In the genomic region with DNA sequence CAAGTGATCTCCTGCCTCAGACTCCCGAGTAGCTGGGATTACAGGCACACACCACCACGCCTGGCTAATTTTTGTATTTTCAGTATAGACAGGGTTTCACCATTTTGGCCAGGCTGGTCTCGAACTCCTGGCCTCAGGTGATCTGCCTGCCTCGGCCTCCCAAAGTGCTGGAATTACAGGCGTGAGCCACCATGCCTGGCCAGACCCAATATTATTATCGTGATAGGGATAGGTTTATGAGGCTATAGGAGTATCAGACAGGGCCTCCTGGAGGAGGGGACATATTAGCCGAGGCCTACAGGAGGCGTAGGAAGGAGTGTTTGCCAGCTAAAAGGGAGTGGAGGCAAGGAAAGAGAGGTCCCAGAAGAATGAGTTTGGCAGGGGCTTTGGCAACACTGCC, we compare ENCODE assay signal across 13 cellular contexts. TPM values are rescaled to one million over a fixed set of nuclear protein-coding genes. Genes with fewer than 3 reads are reported as not detected.
DNase-seq lines count a peak whose midpoint lies in the region; ATAC-seq and TF ChIP-seq lines count a peak whose summit lies in the region.
"Not testable (repeated sequence)": the region's sequence is repeated elsewhere in the genome, so short reads cannot be mapped to it uniquely, and the experiment has no call there.
"Had no signal": no experiment of that assay in that cellular context is flagged by ENCODE, and none has a peak within 500 bp of the region (broad histone marks: within the 10 kb centered on the region; RNA-seq: fewer than 3 reads in every experiment).

No MANE protein-coding gene starts in this region.

- ATAC-seq in CD8-positive, alpha-beta T cell: not testable (repeated sequence)

- not testable (repeated sequence) for H3K9me3 Mint-ChIP-seq in CD8-positive, alpha-beta T cell; IgD-negative memory B cell; activated naive CD8-positive, alpha-beta T cell (ENCODE audit: low read depth); osteocyte (ENCODE audit: unreplicated experiment)

- H3K27me3 ChIP-seq in CD8-positive, alpha-beta T cell (ENCODE audit: insufficient read depth, low read length); right atrium auricular region; tibial artery: not testable (repeated sequence)

- H3K36me3 ChIP-seq in CD8-positive, alpha-beta T cell (ENCODE audit: insufficient read depth, low read length): peaks cover 18% of the 10 kb centered on the region
- H3K36me3 ChIP-seq in right atrium auricular region, tibial artery: not testable (repeated sequence)

- CTCF ChIA-PET in CD8-positive, alpha-beta T cell (lab: Charles Lee): interaction anchor here (1.0 to 8.1 kb wide), 5 partner anchors 10 to 44 kb away, joined by 3 to 52 read pairs (median 9); a partner anchor contains a TSS

- not testable (repeated sequence) for H3K27ac ChIP-seq in CD8-positive, alpha-beta T cell (ENCODE audit: low read depth, low read length)
- H3K27ac ChIP-seq in right atrium auricular region (peak overlapping the region; percentile 63 to 66), tibial artery (peak overlapping the region; percentile 51 to 52)

- not testable (repeated sequence) for H3K4me3 ChIP-seq in CD8-positive, alpha-beta T cell (ENCODE audit: low read depth, low read length); right atrium auricular region; tibial artery
- H3K4me3 ChIP-seq in WI38 (ENCODE audit: low read depth, low read length): 0 out of 2 replicates have a peak overlapping the region, but pooled peaks have one; percentile 14

- peaks cover 23% of the 10 kb centered on the region for H3K36me3 Mint-ChIP-seq in CD8-positive, alpha-beta T cell
- not testable (repeated sequence) for H3K36me3 Mint-ChIP-seq in IgD-negative memory B cell; activated naive CD8-positive, alpha-beta T cell; osteocyte (ENCODE audit: unreplicated experiment)

- POLR2A ChIA-PET in CD8-positive, alpha-beta T cell (lab: Charles Lee): interaction anchor here (1.4 to 2.5 kb wide), 3 partner anchors 9 to 14 kb away, joined by 4 to 14 read pairs (median 7); a partner anchor contains a TSS

- DNase-seq in CD8-positive, alpha-beta T cell; right atrium auricular region (ENCODE audit: low spot score); osteocyte (ENCODE audit: extremely low spot score, unreplicated experiment); tibial artery: not testable (repeated sequence)
- peak; percentile 23 for DNase-seq in dermis blood vessel endothelial cell

- not testable (repeated sequence) for TF ChIP-seq CTCF in CD8-positive, alpha-beta T cell (IDR thresholded peaks at IDR 0.05); WI38 (IDR thresholded peaks at IDR 0.05; ENCODE audit: low read depth, low read length); right atrium auricular region (IDR thresholded peaks at IDR 0.05); osteocyte (IDR thresholded peaks at IDR 0.05); tibial artery (IDR thresholded peaks at IDR 0.05)

- H3K27me3 Mint-ChIP-seq in CD8-positive, alpha-beta T cell (ENCODE audit: low read depth); IgD-negative memory B cell; activated naive CD8-positive, alpha-beta T cell; osteocyte (ENCODE audit: unreplicated experiment): not testable (repeated sequence)

- peaks cover 31% of the 10 kb centered on the region for H3K4me1 Mint-ChIP-seq in CD8-positive, alpha-beta T cell (ENCODE audit: low read depth)
- H3K4me1 Mint-ChIP-seq in IgD-negative memory B cell (peaks cover 27 to 46% (median 45%) of the 10 kb centered on the region in 3 donors), osteocyte (ENCODE audit: unreplicated experiment) (peaks cover 45% of the 10 kb centered on the region)
- H3K4me1 Mint-ChIP-seq in activated naive CD8-positive, alpha-beta T cell (ENCODE audit: low read depth): peaks cover 46% of the 10 kb centered on the region

- peaks cover 30% of the 10 kb centered on the region for H3K4me1 ChIP-seq in CD8-positive, alpha-beta T cell (ENCODE audit: insufficient read depth, low read length)
- H3K4me1 ChIP-seq in right atrium auricular region: peaks cover 0 to 11% of the 10 kb centered on the region in 2 donors
- peaks cover 0 to 16% (median 11%) of the 10 kb centered on the region in 4 donors for H3K4me1 ChIP-seq in tibial artery

- H3K9me3 ChIP-seq in CD8-positive, alpha-beta T cell (ENCODE audit: low read length); right atrium auricular region; tibial artery: not testable (repeated sequence)

- peak overlapping the region; percentile 58 for H3K4me3 Mint-ChIP-seq in CD8-positive, alpha-beta T cell
- peak overlapping the region in 2 of 4 donors; percentile 72 to 74 for H3K4me3 Mint-ChIP-seq in IgD-negative memory B cell
- H3K4me3 Mint-ChIP-seq in activated naive CD8-positive, alpha-beta T cell: peak overlapping the region; percentile 72
- not testable (repeated sequence) for H3K4me3 Mint-ChIP-seq in osteocyte (ENCODE audit: unreplicated experiment)

- H3K27ac Mint-ChIP-seq in CD8-positive, alpha-beta T cell: peak overlapping the region; percentile 90
- H3K27ac Mint-ChIP-seq in IgD-negative memory B cell (peak overlapping the region; percentile 77 to 94 (median 85)), osteocyte (ENCODE audit: unreplicated experiment) (peak overlapping the region; percentile 91)
- H3K27ac Mint-ChIP-seq in activated naive CD8-positive, alpha-beta T cell: peak overlapping the region; percentile 95

- intact Hi-C loops in CD8-positive, alpha-beta T cell (cut with DNase I, micrococcal nuclease): loop anchor here in 1 of 2 experiments (1.0 kb wide), 3 partner anchors 9 to 19 kb away; a partner anchor contains a TSS
- intact Hi-C loops in tibial artery (cut with DNase I; ENCODE audit: low total_unique reads): loop anchor here (10.0 kb wide), 1 partner anchor 90 kb away; a partner anchor contains a TSS

RNA-seq across cellular contexts. Expression of a gene that starts 9.9 kb away (rescaled TPM):
- total RNA-seq in CD8-positive, alpha-beta T cell: 10 to 100 TPM; 32.2 to 34.3 TPM
- 15.6 TPM for polyA plus RNA-seq in IgD-negative memory B cell
- 8.8 and 9.0 TPM in 2 replicates for total RNA-seq in dermis blood vessel endothelial cell
- 10 to 100 TPM in 1 of 2 donors, 1 to 10 TPM in 1; 8.0 to 11.0 TPM for total RNA-seq in right atrium auricular region
- 64.9 and 71.0 TPM in 2 replicates for total RNA-seq in osteocyte

RNA-seq across cellular contexts. Expression of a gene that starts 16.1 kb away (rescaled TPM):
- 10 to 100 TPM; 14.6 to 15.5 TPM for total RNA-seq in CD8-positive, alpha-beta T cell
- 87.9 TPM for polyA plus RNA-seq in IgD-negative memory B cell
- total RNA-seq in dermis blood vessel endothelial cell (0.09 and 0.51 TPM in 2 replicates), right atrium auricular region (1 to 10 TPM; 1.3 to 2.0 TPM), osteocyte (0.64 and 1.5 TPM in 2 replicates)
- total RNA-seq: frontal cortex, HT-29 had no signal

RNA-seq across cellular contexts. Expression of a gene that starts 37.6 kb away (rescaled TPM):
- not detected for total RNA-seq in CD8-positive, alpha-beta T cell
- not detected for polyA plus RNA-seq in IgD-negative memory B cell
- 0.09 and 0.17 TPM in 2 replicates for total RNA-seq in dermis blood vessel endothelial cell
- total RNA-seq in right atrium auricular region: 1 to 10 TPM in 1 of 2 donors, under 1 TPM in 1; 0.63 to 3.9 TPM
- total RNA-seq in osteocyte: not detected in 2 replicates
- total RNA-seq: body of pancreas had no signal

RNA-seq across cellular contexts. Expression of a gene that starts 48.8 kb away (rescaled TPM):
- total RNA-seq in CD8-positive, alpha-beta T cell: not detected
- polyA plus RNA-seq in IgD-negative memory B cell: not detected
- not detected in 2 replicates for total RNA-seq in dermis blood vessel endothelial cell
- not detected for total RNA-seq in right atrium auricular region
- total RNA-seq in osteocyte: not detected in 2 replicates
- total RNA-seq: body of pancreas, frontal cortex, lung, M059J had no signal
- polyA plus RNA-seq: lung had no signal
